In genomic region chr12:55385911-55386310, GRCh38 we compare ENCODE assay signal across 2 cellular contexts.
TF ChIP-seq lines count a peak whose summit lies in the region.

No MANE protein-coding gene starts in this region.

TF ChIP-seq in A549, 52 proteins besides CTCF, POLR2A, EP300 and RAD21:
- no peak for TF ChIP-seq ZNF302 (CRISPR knock-in tag; IDR thresholded peaks at IDR 0.05)
- TF ChIP-seq, protein P1, sequence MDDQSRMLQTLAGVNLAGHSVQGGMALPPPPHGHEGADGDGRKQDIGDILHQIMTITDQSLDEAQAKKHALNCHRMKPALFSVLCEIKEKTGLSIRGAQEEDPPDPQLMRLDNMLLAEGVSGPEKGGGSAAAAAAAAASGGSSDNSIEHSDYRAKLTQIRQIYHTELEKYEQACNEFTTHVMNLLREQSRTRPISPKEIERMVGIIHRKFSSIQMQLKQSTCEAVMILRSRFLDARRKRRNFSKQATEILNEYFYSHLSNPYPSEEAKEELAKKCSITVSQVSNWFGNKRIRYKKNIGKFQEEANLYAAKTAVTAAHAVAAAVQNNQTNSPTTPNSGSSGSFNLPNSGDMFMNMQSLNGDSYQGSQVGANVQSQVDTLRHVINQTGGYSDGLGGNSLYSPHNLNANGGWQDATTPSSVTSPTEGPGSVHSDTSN (IDR thresholded peaks at IDR 0.05), result no peak
- TF ChIP-seq RCOR1 (IDR thresholded peaks at IDR 0.05; ENCODE audit: low read depth, low read length), result no peak
- no peak for TF ChIP-seq EHMT2 (IDR thresholded peaks at IDR 0.05; ENCODE audit: low read depth)

TF ChIP-seq in H1, 55 proteins besides CTCF, POLR2A, EP300 and RAD21:
- TF ChIP-seq CBX8 (IDR thresholded peaks at IDR 0.05; ENCODE audit: borderline replicate concordance, low read depth, low read length) (no peak), CHD1 (IDR thresholded peaks at IDR 0.05; ENCODE audit: low read depth, low read length) (no peak), BCL11A (IDR thresholded peaks at IDR 0.05; ENCODE audit: low read depth in 2 of 2, low read length in 2 of 2) (no peak), NANOG (IDR thresholded peaks at IDR 0.05; ENCODE audit: insufficient read depth, low read depth, low read length, poor library complexity, severe bottlenecking) (no peak), TBP (IDR thresholded peaks at IDR 0.05; ENCODE audit: low read depth, low read length) (no peak), HDAC6 (IDR thresholded peaks at IDR 0.05; ENCODE audit: low read depth, low read length) (no peak), MAX (IDR thresholded peaks at IDR 0.05) (no peak), ATF3 (IDR thresholded peaks at IDR 0.05; ENCODE audit: insufficient read depth, low read depth, low read length) (no peak), ASH2L (IDR thresholded peaks at IDR 0.05; ENCODE audit: low read length) (no peak), RNF2 (IDR thresholded peaks at IDR 0.05; ENCODE audit: borderline replicate concordance, low read depth, low read length, missing control alignments, poor library complexity, severe bottlenecking) (no peak), POLR2AphosphoS5 (IDR thresholded peaks at IDR 0.05; ENCODE audit: low read depth, low read length) (no peak), KDM4A (IDR thresholded peaks at IDR 0.05; ENCODE audit: low read depth, low read length, severe bottlenecking) (no peak), PHF8 (conservative IDR thresholded peaks at IDR 0.05; ENCODE audit: low read depth, low read length) (no peak), SRF (IDR thresholded peaks at IDR 0.05; ENCODE audit: low read depth, low read length) (no peak), EZH2 (IDR thresholded peaks at IDR 0.05; ENCODE audit: low read depth, low read length, severe bottlenecking) (no peak), BACH1 (IDR thresholded peaks at IDR 0.05; ENCODE audit: low read length) (no peak), POU5F1 (IDR thresholded peaks at IDR 0.05; ENCODE audit: low read depth, low read length) (no peak), CHD2 (IDR thresholded peaks at IDR 0.05; ENCODE audit: low read length) (no peak), RFX5 (IDR thresholded peaks at IDR 0.05; ENCODE audit: borderline replicate concordance, low read depth, low read length) (no peak)
- TF ChIP-seq, protein P2, sequence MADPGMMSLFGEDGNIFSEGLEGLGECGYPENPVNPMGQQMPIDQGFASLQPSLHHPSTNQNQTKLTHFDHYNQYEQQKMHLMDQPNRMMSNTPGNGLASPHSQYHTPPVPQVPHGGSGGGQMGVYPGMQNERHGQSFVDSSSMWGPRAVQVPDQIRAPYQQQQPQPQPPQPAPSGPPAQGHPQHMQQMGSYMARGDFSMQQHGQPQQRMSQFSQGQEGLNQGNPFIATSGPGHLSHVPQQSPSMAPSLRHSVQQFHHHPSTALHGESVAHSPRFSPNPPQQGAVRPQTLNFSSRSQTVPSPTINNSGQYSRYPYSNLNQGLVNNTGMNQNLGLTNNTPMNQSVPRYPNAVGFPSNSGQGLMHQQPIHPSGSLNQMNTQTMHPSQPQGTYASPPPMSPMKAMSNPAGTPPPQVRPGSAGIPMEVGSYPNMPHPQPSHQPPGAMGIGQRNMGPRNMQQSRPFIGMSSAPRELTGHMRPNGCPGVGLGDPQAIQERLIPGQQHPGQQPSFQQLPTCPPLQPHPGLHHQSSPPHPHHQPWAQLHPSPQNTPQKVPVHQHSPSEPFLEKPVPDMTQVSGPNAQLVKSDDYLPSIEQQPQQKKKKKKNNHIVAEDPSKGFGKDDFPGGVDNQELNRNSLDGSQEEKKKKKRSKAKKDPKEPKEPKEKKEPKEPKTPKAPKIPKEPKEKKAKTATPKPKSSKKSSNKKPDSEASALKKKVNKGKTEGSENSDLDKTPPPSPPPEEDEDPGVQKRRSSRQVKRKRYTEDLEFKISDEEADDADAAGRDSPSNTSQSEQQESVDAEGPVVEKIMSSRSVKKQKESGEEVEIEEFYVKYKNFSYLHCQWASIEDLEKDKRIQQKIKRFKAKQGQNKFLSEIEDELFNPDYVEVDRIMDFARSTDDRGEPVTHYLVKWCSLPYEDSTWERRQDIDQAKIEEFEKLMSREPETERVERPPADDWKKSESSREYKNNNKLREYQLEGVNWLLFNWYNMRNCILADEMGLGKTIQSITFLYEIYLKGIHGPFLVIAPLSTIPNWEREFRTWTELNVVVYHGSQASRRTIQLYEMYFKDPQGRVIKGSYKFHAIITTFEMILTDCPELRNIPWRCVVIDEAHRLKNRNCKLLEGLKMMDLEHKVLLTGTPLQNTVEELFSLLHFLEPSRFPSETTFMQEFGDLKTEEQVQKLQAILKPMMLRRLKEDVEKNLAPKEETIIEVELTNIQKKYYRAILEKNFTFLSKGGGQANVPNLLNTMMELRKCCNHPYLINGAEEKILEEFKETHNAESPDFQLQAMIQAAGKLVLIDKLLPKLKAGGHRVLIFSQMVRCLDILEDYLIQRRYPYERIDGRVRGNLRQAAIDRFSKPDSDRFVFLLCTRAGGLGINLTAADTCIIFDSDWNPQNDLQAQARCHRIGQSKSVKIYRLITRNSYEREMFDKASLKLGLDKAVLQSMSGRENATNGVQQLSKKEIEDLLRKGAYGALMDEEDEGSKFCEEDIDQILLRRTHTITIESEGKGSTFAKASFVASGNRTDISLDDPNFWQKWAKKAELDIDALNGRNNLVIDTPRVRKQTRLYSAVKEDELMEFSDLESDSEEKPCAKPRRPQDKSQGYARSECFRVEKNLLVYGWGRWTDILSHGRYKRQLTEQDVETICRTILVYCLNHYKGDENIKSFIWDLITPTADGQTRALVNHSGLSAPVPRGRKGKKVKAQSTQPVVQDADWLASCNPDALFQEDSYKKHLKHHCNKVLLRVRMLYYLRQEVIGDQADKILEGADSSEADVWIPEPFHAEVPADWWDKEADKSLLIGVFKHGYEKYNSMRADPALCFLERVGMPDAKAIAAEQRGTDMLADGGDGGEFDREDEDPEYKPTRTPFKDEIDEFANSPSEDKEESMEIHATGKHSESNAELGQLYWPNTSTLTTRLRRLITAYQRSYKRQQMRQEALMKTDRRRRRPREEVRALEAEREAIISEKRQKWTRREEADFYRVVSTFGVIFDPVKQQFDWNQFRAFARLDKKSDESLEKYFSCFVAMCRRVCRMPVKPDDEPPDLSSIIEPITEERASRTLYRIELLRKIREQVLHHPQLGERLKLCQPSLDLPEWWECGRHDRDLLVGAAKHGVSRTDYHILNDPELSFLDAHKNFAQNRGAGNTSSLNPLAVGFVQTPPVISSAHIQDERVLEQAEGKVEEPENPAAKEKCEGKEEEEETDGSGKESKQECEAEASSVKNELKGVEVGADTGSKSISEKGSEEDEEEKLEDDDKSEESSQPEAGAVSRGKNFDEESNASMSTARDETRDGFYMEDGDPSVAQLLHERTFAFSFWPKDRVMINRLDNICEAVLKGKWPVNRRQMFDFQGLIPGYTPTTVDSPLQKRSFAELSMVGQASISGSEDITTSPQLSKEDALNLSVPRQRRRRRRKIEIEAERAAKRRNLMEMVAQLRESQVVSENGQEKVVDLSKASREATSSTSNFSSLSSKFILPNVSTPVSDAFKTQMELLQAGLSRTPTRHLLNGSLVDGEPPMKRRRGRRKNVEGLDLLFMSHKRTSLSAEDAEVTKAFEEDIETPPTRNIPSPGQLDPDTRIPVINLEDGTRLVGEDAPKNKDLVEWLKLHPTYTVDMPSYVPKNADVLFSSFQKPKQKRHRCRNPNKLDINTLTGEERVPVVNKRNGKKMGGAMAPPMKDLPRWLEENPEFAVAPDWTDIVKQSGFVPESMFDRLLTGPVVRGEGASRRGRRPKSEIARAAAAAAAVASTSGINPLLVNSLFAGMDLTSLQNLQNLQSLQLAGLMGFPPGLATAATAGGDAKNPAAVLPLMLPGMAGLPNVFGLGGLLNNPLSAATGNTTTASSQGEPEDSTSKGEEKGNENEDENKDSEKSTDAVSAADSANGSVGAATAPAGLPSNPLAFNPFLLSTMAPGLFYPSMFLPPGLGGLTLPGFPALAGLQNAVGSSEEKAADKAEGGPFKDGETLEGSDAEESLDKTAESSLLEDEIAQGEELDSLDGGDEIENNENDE (IDR thresholded peaks at IDR 0.05; ENCODE audit: insufficient replicate concordance, low read length), result no peak
